8 cellular contexts compared by ENCODE assay signal in the genomic region with DNA sequence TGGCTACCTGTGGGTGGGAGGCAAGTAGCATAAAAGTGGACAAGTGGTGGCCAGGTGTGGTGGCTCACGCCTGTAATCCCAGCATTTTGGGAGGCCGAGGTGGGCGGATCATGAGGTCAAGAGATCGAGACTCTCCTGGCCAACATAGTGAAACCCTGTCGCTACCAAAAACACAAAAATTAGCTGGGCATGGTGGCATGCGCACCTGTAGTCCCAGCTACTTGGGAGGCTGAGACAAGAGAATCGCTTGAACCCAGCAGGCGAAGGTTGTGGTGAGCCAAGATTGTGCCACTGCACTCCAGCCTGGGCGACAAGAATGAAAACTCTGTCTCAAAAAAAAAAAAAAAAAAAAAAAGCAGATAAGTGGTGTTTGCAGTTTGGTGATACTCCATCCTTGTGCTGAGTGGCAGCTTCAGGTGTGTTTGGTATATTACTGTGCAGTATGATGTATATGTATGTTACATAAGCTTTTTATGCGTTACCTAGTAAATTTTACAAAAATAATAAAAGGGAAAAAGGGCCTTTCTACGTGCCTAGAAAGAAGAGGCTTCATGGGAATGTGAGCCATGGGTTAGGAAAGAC. TPM values are rescaled to one million over a fixed set of nuclear protein-coding genes. Genes with fewer than 3 reads are reported as not detected.
DNase-seq lines count a peak whose midpoint lies in the region; ATAC-seq and TF ChIP-seq lines count a peak whose summit lies in the region.

No MANE protein-coding gene starts in this region.

- CTCF ChIA-PET in Caco-2 (lab: Charles Lee) = interaction anchor here (0.7 to 2.0 kb wide), 5 partner anchors 9 to 299 kb away, joined by 3 to 13 read pairs (median 7); no protein-coding TSS in a partner anchor
- CTCF ChIA-PET in naive thymus-derived CD4-positive, alpha-beta T cell (lab: Charles Lee) = interaction anchor here (0.6 to 3.8 kb wide), 16 partner anchors 9 to 257 kb away, joined by 3 to 24 read pairs (median 8); a partner anchor contains a TSS

- H3K27ac ChIP-seq in naive thymus-derived CD4-positive, alpha-beta T cell (ENCODE audit: low read depth, low read length) = peak overlapping the region; percentile 96

- peaks cover 5% of the 10 kb centered on the region for H3K27me3 Mint-ChIP-seq in Caco-2 (ENCODE audit: insufficient read depth, unreplicated experiment)
- peaks cover 0 to 2% (median 0%) of the 10 kb centered on the region in 5 donors for H3K27me3 Mint-ChIP-seq in naive thymus-derived CD4-positive, alpha-beta T cell

- no peaks in the 10 kb centered on the region for H3K27me3 ChIP-seq in Caco-2 (replicated peaks; ENCODE audit: control insufficient read depth, insufficient read depth, low read length)
- no peaks in the 10 kb centered on the region for H3K27me3 ChIP-seq in naive thymus-derived CD4-positive, alpha-beta T cell (ENCODE audit: control insufficient read depth in 2 of 2, insufficient read depth in 2 of 2, low read length in 2 of 2)

- no peak for DNase-seq in Caco-2
- DNase-seq in activated naive CD4-positive, alpha-beta T cell treated with anti-CD3 and anti-CD28 coated beads, Interleukin-2, amount 50 U/mL, for 72 hours (ENCODE audit: low spot score in 2 of 2) = peak in 1 of 2 donors; percentile 54
- DNase-seq in naive thymus-derived CD4-positive, alpha-beta T cell = no peak
- DNase-seq in stimulated activated CD4-positive, alpha-beta T cell treated with anti-CD3 and anti-CD28 coated beads, Interleukin-12 subunit alpha, Interleukin-12 subunit beta, amount 100 ng/mL, for 4 hours = no peak
- no peak for DNase-seq in LoVo (ENCODE audit: low spot score)
- no peak for DNase-seq in NCI-H1436 (lab: John Stamatoyannopoulos, UW)
- DNase-seq in DMS79 treated with DMSO at 0.1 percent for 48 hours (lab: John Stamatoyannopoulos, UW) = no peak

- no peaks in the 10 kb centered on the region for H3K36me3 ChIP-seq in Caco-2 (ENCODE audit: control insufficient read depth, insufficient read depth, low read length)
- H3K36me3 ChIP-seq in naive thymus-derived CD4-positive, alpha-beta T cell (ENCODE audit: control insufficient read depth in 2 of 3, insufficient read depth in 3 of 3, low read length in 3 of 3) = no peaks in the 10 kb centered on the region

- TF ChIP-seq CTCF in Caco-2 (IDR thresholded peaks at IDR 0.05; ENCODE audit: insufficient read depth in 1 of 2, low read depth in 1 of 2, low read length in 1 of 2, severe bottlenecking in 1 of 2, unreplicated experiment in 1 of 2) = no peak

- no TSS peak for BruUV-seq in Caco-2 (replicated peaks; lab: Mats Ljungman, UMichigan)

- no peaks in the 10 kb centered on the region for H3K9me3 Mint-ChIP-seq in Caco-2 (ENCODE audit: unreplicated experiment)
- H3K9me3 Mint-ChIP-seq in activated naive CD4-positive, alpha-beta T cell treated with anti-CD3 and anti-CD28 coated beads, Interleukin-2, amount 50 U/mL, for 72 hours = no peaks in the 10 kb centered on the region
- H3K9me3 Mint-ChIP-seq in naive thymus-derived CD4-positive, alpha-beta T cell = peaks cover 0 to 6% (median 0%) of the 10 kb centered on the region in 11 donors

- intact Hi-C loops in Caco-2 (cut with micrococcal nuclease; ENCODE audit: unreplicated experiment) = no loop called here
- intact Hi-C loops in naive thymus-derived CD4-positive, alpha-beta T cell (cut with micrococcal nuclease) = loop anchor here (1.0 to 10.0 kb wide), 13 partner anchors 21 to 487 kb away; a partner anchor contains a TSS

- POLR2A ChIA-PET in Caco-2 (lab: Charles Lee) = no interaction called here
- POLR2A ChIA-PET in naive thymus-derived CD4-positive, alpha-beta T cell (lab: Charles Lee) = interaction anchor here (0.7 to 4.8 kb wide), 29 partner anchors 8 to 487 kb away, joined by 3 to 84 read pairs (median 6); a partner anchor contains a TSS

- H3K9me3 ChIP-seq in Caco-2 = no peaks in the 10 kb centered on the region
- H3K9me3 ChIP-seq in naive thymus-derived CD4-positive, alpha-beta T cell (ENCODE audit: control insufficient read depth in 2 of 3, low read length in 3 of 3) = no peaks in the 10 kb centered on the region

- H3K4me3 ChIP-seq in Caco-2 (ENCODE audit: low read depth, low read length) = no peak overlapping the region
- H3K4me3 ChIP-seq in naive thymus-derived CD4-positive, alpha-beta T cell (ENCODE audit: low read length) = peak overlapping the region; percentile 94

- peak; percentile 10 for ATAC-seq in HG02642 (IDR thresholded peaks at IDR 0.05; ENCODE audit: poor library complexity, unreplicated experiment)
- ATAC-seq in activated naive CD4-positive, alpha-beta T cell treated with anti-CD3 and anti-CD28 coated beads, Interleukin-2, amount 50 U/mL, for 72 hours = peak; percentile 9 to 39
- peak; percentile 9 for ATAC-seq in naive thymus-derived CD4-positive, alpha-beta T cell

- no peaks in the 10 kb centered on the region for H3K4me1 ChIP-seq in Caco-2
- peaks cover 52 to 64% of the 10 kb centered on the region in 2 donors for H3K4me1 ChIP-seq in naive thymus-derived CD4-positive, alpha-beta T cell (ENCODE audit: control insufficient read depth in 2 of 2, insufficient read depth in 2 of 2, low read length in 2 of 2)

- peaks cover 7% of the 10 kb centered on the region for H3K4me1 Mint-ChIP-seq in Caco-2 (ENCODE audit: low read depth, unreplicated experiment)
- peaks cover 49 to 79% (median 70%) of the 10 kb centered on the region in 7 donors for H3K4me1 Mint-ChIP-seq in naive thymus-derived CD4-positive, alpha-beta T cell

- no peak overlapping the region for H3K27ac Mint-ChIP-seq in Caco-2 (ENCODE audit: unreplicated experiment)
- peak overlapping the region; percentile 96 to 99 for H3K27ac Mint-ChIP-seq in activated naive CD4-positive, alpha-beta T cell treated with anti-CD3 and anti-CD28 coated beads, Interleukin-2, amount 50 U/mL, for 72 hours
- H3K27ac Mint-ChIP-seq in naive thymus-derived CD4-positive, alpha-beta T cell = peak overlapping the region; percentile 91 to 100 (median 100)

- peak overlapping the region; percentile 23 for H3K4me3 Mint-ChIP-seq in Caco-2 (ENCODE audit: unreplicated experiment)
- peak overlapping the region; percentile 91 to 100 (median 98) for H3K4me3 Mint-ChIP-seq in naive thymus-derived CD4-positive, alpha-beta T cell

- H3K36me3 Mint-ChIP-seq in Caco-2 (ENCODE audit: insufficient read depth, unreplicated experiment) = peaks cover 4% of the 10 kb centered on the region
- peaks cover 0 to 7% of the 10 kb centered on the region in 2 donors for H3K36me3 Mint-ChIP-seq in activated naive CD4-positive, alpha-beta T cell treated with anti-CD3 and anti-CD28 coated beads, Interleukin-2, amount 50 U/mL, for 72 hours
- H3K36me3 Mint-ChIP-seq in naive thymus-derived CD4-positive, alpha-beta T cell = peaks cover 0 to 25% (median 13%) of the 10 kb centered on the region in 5 donors

RNA-seq across cellular contexts. Expression of a gene that starts 0.9 kb away (rescaled TPM):
- 1.9 and 2.0 TPM in 2 replicates for total RNA-seq in Caco-2 (2022)
- 10 to 100 TPM; 21.9 to 45.2 TPM for total RNA-seq in activated naive CD4-positive, alpha-beta T cell treated with anti-CD3 and anti-CD28 coated beads, Interleukin-2, amount 50 U/mL, for 72 hours
- 100 to 1,000 TPM in 2 of 5 experiments, 10 to 100 TPM in 3; 60.9 to 132 (median 92.3) TPM for total RNA-seq in naive thymus-derived CD4-positive, alpha-beta T cell
- polyA plus RNA-seq in naive thymus-derived CD4-positive, alpha-beta T cell = 100 to 1,000 TPM; 400 to 414 TPM

RNA-seq across cellular contexts. Expression of a gene that starts 21.4 kb away (rescaled TPM):
- not detected in 2 replicates for total RNA-seq in Caco-2 (2022)
- total RNA-seq in activated naive CD4-positive, alpha-beta T cell treated with anti-CD3 and anti-CD28 coated beads, Interleukin-2, amount 50 U/mL, for 72 hours = 1 to 10 TPM in 1 of 2 donors, under 1 TPM in 1; 0.86 to 1.8 TPM
- 1 to 10 TPM in 1 of 5 experiments, under 1 TPM in 2, not detected in 2; 0.29 to 2.8 (median 0.40) TPM for total RNA-seq in naive thymus-derived CD4-positive, alpha-beta T cell
- 1 to 10 TPM; 5.5 to 6.0 TPM for polyA plus RNA-seq in naive thymus-derived CD4-positive, alpha-beta T cell

RNA-seq across cellular contexts. Expression of a gene that starts 46.9 kb away (rescaled TPM):
- not detected in 2 replicates for total RNA-seq in Caco-2 (2022)
- total RNA-seq in activated naive CD4-positive, alpha-beta T cell treated with anti-CD3 and anti-CD28 coated beads, Interleukin-2, amount 50 U/mL, for 72 hours = under 1 TPM in 1 of 2 donors, not detected in 1; 0.10 TPM
- under 1 TPM in 4 of 5 experiments, not detected in 1; 0.03 to 0.15 (median 0.07) TPM for total RNA-seq in naive thymus-derived CD4-positive, alpha-beta T cell
- polyA plus RNA-seq in naive thymus-derived CD4-positive, alpha-beta T cell = not detected
